In the genomic region with DNA sequence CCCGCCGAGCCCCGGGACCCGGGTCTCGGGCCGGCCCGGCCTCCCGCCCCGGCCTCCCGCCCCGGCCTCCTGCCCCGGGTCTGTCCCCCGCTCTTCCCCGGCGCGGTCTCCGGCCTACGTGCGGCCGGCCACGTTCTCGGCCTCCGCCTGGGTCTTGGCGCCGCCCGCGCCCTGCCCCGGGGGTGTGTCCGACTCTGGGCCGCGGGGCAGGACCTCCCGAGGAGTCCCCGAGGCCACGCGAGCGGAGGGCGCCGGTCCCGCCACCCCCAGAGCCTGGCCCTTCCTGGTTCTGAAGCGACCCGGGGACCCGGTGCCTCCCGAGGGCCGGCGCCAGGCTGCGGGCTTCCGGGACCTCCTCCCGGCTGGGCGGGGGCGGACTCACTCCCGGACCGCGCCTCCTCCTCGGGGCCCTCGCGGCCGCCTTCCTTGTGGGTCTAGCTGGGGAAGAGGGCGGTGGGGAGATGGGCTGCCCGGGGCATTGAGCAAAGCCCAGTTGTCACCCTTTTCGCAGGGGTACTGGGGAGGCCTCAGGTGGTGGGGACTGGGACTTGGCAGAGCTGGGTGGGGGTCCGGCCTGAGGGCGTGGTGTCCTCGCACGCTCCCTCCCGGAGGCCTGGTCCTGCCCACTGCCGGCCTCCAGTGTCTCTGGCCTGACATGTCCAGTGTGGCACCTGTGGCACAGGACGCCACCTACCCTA, we compare ENCODE assay signal across 8 cellular contexts. TPM values are rescaled to one million over a fixed set of nuclear protein-coding genes. Genes with fewer than 3 reads are reported as not detected.
DNase-seq lines count a peak whose midpoint lies in the region; ATAC-seq and TF ChIP-seq lines count a peak whose summit lies in the region.

No MANE protein-coding gene starts in this region.

- H3K36me3 Mint-ChIP-seq in activated naive CD4-positive, alpha-beta T cell treated with anti-CD3 and anti-CD28 coated beads for 36 hours (ENCODE audit: low read depth), result no peaks in the 10 kb centered on the region

- no peaks in the 10 kb centered on the region for H3K36me3 ChIP-seq in RWPE2 (ENCODE audit: low read depth)
- H3K36me3 ChIP-seq in gastroesophageal sphincter, result no peaks in the 10 kb centered on the region
- H3K36me3 ChIP-seq in neutrophil, result no peaks in the 10 kb centered on the region
- H3K36me3 ChIP-seq in transverse colon, result no peaks in the 10 kb centered on the region

- intact Hi-C loops in activated naive CD4-positive, alpha-beta T cell treated with anti-CD3 and anti-CD28 coated beads for 36 hours (cut with micrococcal nuclease), result loop anchor here (1.0 to 10.0 kb wide), 3 partner anchors 39 to 154 kb away; a partner anchor contains a TSS
- intact Hi-C loops in transverse colon (cut with DNase I; ENCODE audit: low total_unique reads), result no loop called here

- DNase-seq in ACHN (peak; percentile 47), RWPE2 (ENCODE audit: low spot score) (no peak), transverse colon (peak; percentile 87)
- peak; percentile 63 for DNase-seq in activated naive CD4-positive, alpha-beta T cell treated with anti-CD3 and anti-CD28 coated beads for 36 hours

- TF ChIP-seq CTCF in RWPE2 (IDR thresholded peaks at IDR 0.05; ENCODE audit: poor library complexity, severe bottlenecking) (no peak), gastroesophageal sphincter (IDR thresholded peaks at IDR 0.05) (no peak), neutrophil (IDR thresholded peaks at IDR 0.05) (peak; percentile 14), transverse colon (IDR thresholded peaks at IDR 0.05) (peak in 1 of 5 experiments; percentile 13)

- peak; percentile 42 to 60 for TF ChIP-seq POLR2A in gastroesophageal sphincter (IDR thresholded peaks at IDR 0.05)
- peak; percentile 85 for TF ChIP-seq POLR2A in transverse colon (IDR thresholded peaks at IDR 0.05)

- peak overlapping the region; percentile 50 for H3K27ac Mint-ChIP-seq in activated naive CD4-positive, alpha-beta T cell treated with anti-CD3 and anti-CD28 coated beads for 36 hours

- TF ChIP-seq EP300 in gastroesophageal sphincter (IDR thresholded peaks at IDR 0.05) (no peak), transverse colon (IDR thresholded peaks at IDR 0.05; ENCODE audit: low read depth) (no peak)

- H3K4me3 ChIP-seq in RWPE2 (ENCODE audit: severe bottlenecking), result peak overlapping the region; percentile 97
- peak overlapping the region; percentile 73 to 94 for H3K4me3 ChIP-seq in gastroesophageal sphincter
- peak overlapping the region; percentile 70 to 88 for H3K4me3 ChIP-seq in neutrophil (ENCODE audit: low read depth in 1 of 2, low read length in 1 of 2)
- H3K4me3 ChIP-seq in transverse colon, result peak overlapping the region; percentile 88 to 99 (median 92)

- no peaks in the 10 kb centered on the region for H3K27me3 Mint-ChIP-seq in activated naive CD4-positive, alpha-beta T cell treated with anti-CD3 and anti-CD28 coated beads for 36 hours (ENCODE audit: low read depth)

- peaks cover 3% of the 10 kb centered on the region for H3K4me1 ChIP-seq in RWPE2 (ENCODE audit: insufficient read depth, poor library complexity, severe bottlenecking)
- peaks cover 0 to 76% (median 23%) of the 10 kb centered on the region in 3 donors for H3K4me1 ChIP-seq in gastroesophageal sphincter
- peaks cover 39 to 43% of the 10 kb centered on the region in 2 experiments for H3K4me1 ChIP-seq in neutrophil (ENCODE audit: control insufficient read depth in 1 of 2, insufficient read depth in 1 of 2, low read depth in 1 of 2, low read length in 1 of 2)
- H3K4me1 ChIP-seq in transverse colon, result peaks cover 40 to 68% (median 57%) of the 10 kb centered on the region in 4 donors

- peaks cover 55% of the 10 kb centered on the region for H3K4me1 Mint-ChIP-seq in activated naive CD4-positive, alpha-beta T cell treated with anti-CD3 and anti-CD28 coated beads for 36 hours (ENCODE audit: low read depth)

- H3K9me3 ChIP-seq in RWPE2 (ENCODE audit: severe bottlenecking) (no peaks in the 10 kb centered on the region), gastroesophageal sphincter (no peaks in the 10 kb centered on the region), neutrophil (no peaks in the 10 kb centered on the region), transverse colon (no peaks in the 10 kb centered on the region)

- CTCF ChIA-PET in activated naive CD4-positive, alpha-beta T cell treated with anti-CD3 and anti-CD28 coated beads for 36 hours (lab: Charles Lee), result interaction anchor here (0.6 kb wide), 1 partner anchor 32 kb away, joined by 3 read pairs; no protein-coding TSS in a partner anchor

- ATAC-seq in GM18909 (IDR thresholded peaks at IDR 0.05; ENCODE audit: poor library complexity, unreplicated experiment) (peak; percentile 34), HG03442 (IDR thresholded peaks at IDR 0.05; ENCODE audit: unreplicated experiment) (peak; percentile 26), RWPE2 (ENCODE audit: low read depth) (peak; percentile 51), gastroesophageal sphincter (peak; percentile 72)

- H3K9me3 Mint-ChIP-seq in activated naive CD4-positive, alpha-beta T cell treated with anti-CD3 and anti-CD28 coated beads for 36 hours, result no peaks in the 10 kb centered on the region

- H3K27me3 ChIP-seq in RWPE2 (ENCODE audit: insufficient read depth, poor library complexity, severe bottlenecking), result no peaks in the 10 kb centered on the region
- H3K27me3 ChIP-seq in gastroesophageal sphincter, result peaks cover 20% of the 10 kb centered on the region
- peaks cover 38% of the 10 kb centered on the region for H3K27me3 ChIP-seq in neutrophil
- no peaks in the 10 kb centered on the region for H3K27me3 ChIP-seq in transverse colon

- in situ Hi-C loops in ACHN (cut with HindIII; ENCODE audit: low pct_ligation_motif_present, low pct_unique_long_range_greater_than_20kb, low sequenced_read_pairs) (no loop called here), transverse colon (cut with MboI; ENCODE audit: low pct_ligation_motif_present in 1 of 4, low pct_unique_long_range_greater_than_20kb in 1 of 4, low sequenced_read_pairs in 3 of 4) (no loop called here)

- no CpG with 5 or more reads among the region's 67 CpGs for WGBS in gastroesophageal sphincter (ENCODE audit: low coverage in 1 of 2), 2 donors
- WGBS in transverse colon (ENCODE audit: low coverage in 1 of 2), 2 donors, result 1% methylated on average over 27 of the region's 67 CpGs; no CpG with 5 or more reads in 1 of the 2 donors

- H3K27ac ChIP-seq in RWPE2 (ENCODE audit: poor library complexity, severe bottlenecking) (peak overlapping the region; percentile 75), gastroesophageal sphincter (peak overlapping the region; percentile 60 to 97 (median 92)), neutrophil (peak overlapping the region; percentile 82), transverse colon (peak overlapping the region; percentile 94 to 98 (median 98))

- peak overlapping the region; percentile 74 for H3K4me3 Mint-ChIP-seq in activated naive CD4-positive, alpha-beta T cell treated with anti-CD3 and anti-CD28 coated beads for 36 hours

RNA-seq across cellular contexts. Expression of a gene that starts 0.6 kb away (rescaled TPM):
- total RNA-seq in activated naive CD4-positive, alpha-beta T cell treated with anti-CD3 and anti-CD28 coated beads for 36 hours, result 100 to 1,000 TPM; 166 to 171 TPM
- total RNA-seq in gastroesophageal sphincter (100 to 1,000 TPM in 1 of 4 donors, 10 to 100 TPM in 3; 57.7 to 103 (median 72.1) TPM), transverse colon (100 to 1,000 TPM; 185 to 288 (median 249) TPM)

RNA-seq across cellular contexts. Expression of a gene that starts 14.7 kb away (rescaled TPM):
- total RNA-seq in activated naive CD4-positive, alpha-beta T cell treated with anti-CD3 and anti-CD28 coated beads for 36 hours, result not detected
- total RNA-seq in gastroesophageal sphincter, result not detected
- not detected for total RNA-seq in transverse colon

RNA-seq across cellular contexts. Expression of a gene that starts 38.7 kb away (rescaled TPM):
- total RNA-seq in activated naive CD4-positive, alpha-beta T cell treated with anti-CD3 and anti-CD28 coated beads for 36 hours, result not detected
- total RNA-seq in gastroesophageal sphincter, result not detected
- total RNA-seq in transverse colon, result not detected

RNA-seq across cellular contexts. Expression of a gene that starts 38.8 kb away (rescaled TPM):
- 10 to 100 TPM; 13.2 to 14.8 TPM for total RNA-seq in activated naive CD4-positive, alpha-beta T cell treated with anti-CD3 and anti-CD28 coated beads for 36 hours
- 10 to 100 TPM; 26.2 to 35.0 (median 30.2) TPM for total RNA-seq in gastroesophageal sphincter
- 10 to 100 TPM; 17.2 to 41.3 (median 32.2) TPM for total RNA-seq in transverse colon

RNA-seq across cellular contexts. Expression of a gene that starts 53.0 kb away (rescaled TPM):
- total RNA-seq in activated naive CD4-positive, alpha-beta T cell treated with anti-CD3 and anti-CD28 coated beads for 36 hours, result 1 to 10 TPM; 2.5 to 3.5 TPM
- total RNA-seq in gastroesophageal sphincter (1 to 10 TPM; 1.0 to 3.3 (median 3.1) TPM), transverse colon (1 to 10 TPM in 3 of 4 donors, not detected in 1; 2.3 to 2.9 (median 2.6) TPM)
